Comparison of ENCODE assay signal across 20 cellular contexts in genomic region chr16:17105239-17105721, GRCh38.
DNase-seq lines count a peak whose midpoint lies in the region; ATAC-seq and TF ChIP-seq lines count a peak whose summit lies in the region.
"Had no signal": no experiment of that assay in that cellular context is flagged by ENCODE, and none has a peak within 500 bp of the region (broad histone marks: within the 10 kb centered on the region; RNA-seq: fewer than 3 reads in every experiment).

No MANE protein-coding gene starts in this region.

- no peaks in the 10 kb centered on the region for H3K9me3 Mint-ChIP-seq in CD8-positive, alpha-beta T cell
- H3K9me3 Mint-ChIP-seq in neural progenitor cell = no peaks in the 10 kb centered on the region
- H3K9me3 Mint-ChIP-seq in activated CD4-positive, alpha-beta memory T cell treated with anti-CD3 and anti-CD28 coated beads for 36 hours = no peaks in the 10 kb centered on the region

- no peaks in the 10 kb centered on the region for H3K27me3 ChIP-seq in CD8-positive, alpha-beta T cell (ENCODE audit: insufficient read depth, low read length)
- H3K27me3 ChIP-seq in neural progenitor cell (no peaks in the 10 kb centered on the region), thyroid gland (no peaks in the 10 kb centered on the region)
- H3K27me3 ChIP-seq: BE2C, hepatocyte, suprapubic skin had no signal

- H2AFZ ChIP-seq in neural progenitor cell (replicated peaks) = no peak overlapping the region
- H2AFZ ChIP-seq: hepatocyte had no signal

- H4K20me1 ChIP-seq in neural progenitor cell (ENCODE audit: low read depth) = no peaks in the 10 kb centered on the region

- CTCF ChIA-PET in CD8-positive, alpha-beta T cell (lab: Charles Lee) = no interaction called here
- CTCF ChIA-PET in activated CD4-positive, alpha-beta memory T cell treated with anti-CD3 and anti-CD28 coated beads for 36 hours (lab: Charles Lee) = no interaction called here

- peaks cover 22% of the 10 kb centered on the region for H3K4me1 ChIP-seq in CD8-positive, alpha-beta T cell (ENCODE audit: insufficient read depth, low read length)
- peaks cover 24% of the 10 kb centered on the region for H3K4me1 ChIP-seq in neural progenitor cell
- H3K4me1 ChIP-seq in thyroid gland = no peaks in the 10 kb centered on the region
- H3K4me1 ChIP-seq: BE2C, suprapubic skin had no signal

- H3K79me2 ChIP-seq in neural progenitor cell (ENCODE audit: low read depth) = no peaks in the 10 kb centered on the region
- H3K79me2 ChIP-seq: hepatocyte had no signal

- whole genome bisulfite sequencing in thyroid gland, 2 donors = 67 to 73% methylated on average over 10 of the region's 10 CpGs

- TF ChIP-seq CTCF in CD8-positive, alpha-beta T cell (IDR thresholded peaks at IDR 0.05) = no peak
- TF ChIP-seq CTCF in neural progenitor cell (IDR thresholded peaks at IDR 0.05) (no peak), thyroid gland (IDR thresholded peaks at IDR 0.05) (no peak)

- H3K9me3 ChIP-seq in CD8-positive, alpha-beta T cell (ENCODE audit: low read length) = no peaks in the 10 kb centered on the region
- H3K9me3 ChIP-seq in KOPT-K1 (ENCODE audit: insufficient read depth, low read length, poor library complexity, severe bottlenecking) (no peaks in the 10 kb centered on the region), neural progenitor cell (ENCODE audit: low read depth) (no peaks in the 10 kb centered on the region), thyroid gland (no peaks in the 10 kb centered on the region)
- H3K9me3 ChIP-seq: BE2C, SK-N-SH, suprapubic skin had no signal

- peaks cover 28% of the 10 kb centered on the region for H3K4me1 Mint-ChIP-seq in CD8-positive, alpha-beta T cell (ENCODE audit: low read depth)
- H3K4me1 Mint-ChIP-seq in neural progenitor cell = peaks cover 30% of the 10 kb centered on the region
- H3K4me1 Mint-ChIP-seq in activated CD4-positive, alpha-beta memory T cell treated with anti-CD3 and anti-CD28 coated beads for 36 hours (ENCODE audit: low read depth) = peaks cover 6% of the 10 kb centered on the region

- H3K4me2 ChIP-seq in neural progenitor cell = peak overlapping the region; percentile 49
- H3K4me2 ChIP-seq: hepatocyte, SK-N-SH had no signal

- H3K36me3 ChIP-seq in CD8-positive, alpha-beta T cell (ENCODE audit: insufficient read depth, low read length) = no peaks in the 10 kb centered on the region
- no peaks in the 10 kb centered on the region for H3K36me3 ChIP-seq in KOPT-K1 (ENCODE audit: insufficient read depth, low read length)
- no peaks in the 10 kb centered on the region for H3K36me3 ChIP-seq in neural progenitor cell
- H3K36me3 ChIP-seq in thyroid gland = no peaks in the 10 kb centered on the region
- H3K36me3 ChIP-seq: BE2C had no signal

- H3K9ac ChIP-seq in neural progenitor cell = no peak overlapping the region
- H3K9ac ChIP-seq: SK-N-SH had no signal

- peak overlapping the region; percentile 79 for H3K27ac Mint-ChIP-seq in CD8-positive, alpha-beta T cell
- peak overlapping the region; percentile 69 for H3K27ac Mint-ChIP-seq in neural progenitor cell
- no peak overlapping the region for H3K27ac Mint-ChIP-seq in activated CD4-positive, alpha-beta memory T cell treated with anti-CD3 and anti-CD28 coated beads for 36 hours

- intact Hi-C loops in CD8-positive, alpha-beta T cell (cut with DNase I, micrococcal nuclease) = no loop called here
- intact Hi-C loops in thyroid gland (cut with DNase I) = no loop called here
- intact Hi-C loops in activated CD4-positive, alpha-beta memory T cell treated with anti-CD3 and anti-CD28 coated beads for 36 hours (cut with micrococcal nuclease) = no loop called here

- no peak for TF ChIP-seq POLR2A in thyroid gland (IDR thresholded peaks at IDR 0.05)

- peaks cover 10% of the 10 kb centered on the region for H3K36me3 Mint-ChIP-seq in CD8-positive, alpha-beta T cell
- H3K36me3 Mint-ChIP-seq in neural progenitor cell = peaks cover 3% of the 10 kb centered on the region
- H3K36me3 Mint-ChIP-seq in activated CD4-positive, alpha-beta memory T cell treated with anti-CD3 and anti-CD28 coated beads for 36 hours = no peaks in the 10 kb centered on the region

- peak; percentile 77 for ATAC-seq in CD8-positive, alpha-beta T cell
- no peak for ATAC-seq in HG02763 (IDR thresholded peaks at IDR 0.05; ENCODE audit: unreplicated experiment)
- ATAC-seq: left cardiac atrium, PC-3 had no signal

- peaks cover 6% of the 10 kb centered on the region for H3F3A ChIP-seq in neural progenitor cell (ENCODE audit: low read depth)

- DNase-seq in CD8-positive, alpha-beta T cell = no peak
- DNase-seq in astrocyte of the hippocampus (ENCODE audit: low read depth, low spot score) (peak; percentile 20), neural progenitor cell (ENCODE audit: low spot score) (peak; percentile 12), thyroid gland (no peak), NCI-H510A treated with DMSO at 0.1 percent for 48 hours (lab: John Stamatoyannopoulos, UW) (no peak)
- no peak for DNase-seq in activated CD4-positive, alpha-beta memory T cell treated with anti-CD3 and anti-CD28 coated beads for 36 hours
- DNase-seq: activated effector memory CD4-positive, alpha-beta T cell treated with anti-CD3 and anti-CD28 coated beads, Interleukin-2, amount 50 U/mL, for 16 hours; BE2C; DMS53; effector CD4-positive, alpha-beta T cell; left cardiac atrium; NCI-H187 treated with DMSO at 0.1 percent for 48 hours; NCI-H526; PC-3; SK-N-SH; stimulated activated CD4-positive, alpha-beta T cell treated with anti-CD3 and anti-CD28 coated beads, Interleukin-15, amount 100 ng/mL, for 24 hours had no signal

- peak overlapping the region; percentile 49 for H3K4me3 Mint-ChIP-seq in CD8-positive, alpha-beta T cell
- no peak overlapping the region for H3K4me3 Mint-ChIP-seq in neural progenitor cell
- no peak overlapping the region for H3K4me3 Mint-ChIP-seq in activated CD4-positive, alpha-beta memory T cell treated with anti-CD3 and anti-CD28 coated beads for 36 hours

- no peak overlapping the region for H3K4me3 ChIP-seq in CD8-positive, alpha-beta T cell (ENCODE audit: low read depth, low read length)
- no peak overlapping the region for H3K4me3 ChIP-seq in neural progenitor cell
- H3K4me3 ChIP-seq in thyroid gland (replicated peaks in 1 of 3) = no peak overlapping the region
- H3K4me3 ChIP-seq: hepatocyte, suprapubic skin had no signal

- POLR2A ChIA-PET in CD8-positive, alpha-beta T cell (lab: Charles Lee) = no interaction called here
- POLR2A ChIA-PET in activated CD4-positive, alpha-beta memory T cell treated with anti-CD3 and anti-CD28 coated beads for 36 hours (lab: Charles Lee) = no interaction called here

- no peak overlapping the region for H3K27ac ChIP-seq in CD8-positive, alpha-beta T cell (ENCODE audit: low read depth, low read length)
- H3K27ac ChIP-seq in KOPT-K1 (ENCODE audit: low read depth, low read length, poor library complexity, severe bottlenecking) = peak overlapping the region; percentile 26
- H3K27ac ChIP-seq in neural progenitor cell = peak overlapping the region; percentile 37
- no peak overlapping the region for H3K27ac ChIP-seq in thyroid gland
- H3K27ac ChIP-seq: hepatocyte, suprapubic skin had no signal

- H3K27me3 Mint-ChIP-seq in CD8-positive, alpha-beta T cell (ENCODE audit: low read depth) = no peaks in the 10 kb centered on the region
- H3K27me3 Mint-ChIP-seq in neural progenitor cell (ENCODE audit: insufficient read depth, low read depth) = peaks cover 5% of the 10 kb centered on the region
- H3K27me3 Mint-ChIP-seq in activated CD4-positive, alpha-beta memory T cell treated with anti-CD3 and anti-CD28 coated beads for 36 hours = no peaks in the 10 kb centered on the region

Comparison
In these comparisons a context has a peak if more than half of its experiments do, and no peak if none do; other contexts are left out.
1. DNase-seq: peak in astrocyte of the hippocampus (single experiment) and neural progenitor cell (single experiment); none in CD8-positive, alpha-beta T cell (0 of 7), thyroid gland (0 of 2), NCI-H510A treated with DMSO at 0.1 percent for 48 hours (single experiment) and activated CD4-positive, alpha-beta memory T cell treated with anti-CD3 and anti-CD28 coated beads for 36 hours (single experiment).
2. H3K27ac ChIP-seq: peak in KOPT-K1 (single experiment) and neural progenitor cell (single experiment); none in CD8-positive, alpha-beta T cell (single experiment) and thyroid gland (0 of 3).